In the genomic region with DNA sequence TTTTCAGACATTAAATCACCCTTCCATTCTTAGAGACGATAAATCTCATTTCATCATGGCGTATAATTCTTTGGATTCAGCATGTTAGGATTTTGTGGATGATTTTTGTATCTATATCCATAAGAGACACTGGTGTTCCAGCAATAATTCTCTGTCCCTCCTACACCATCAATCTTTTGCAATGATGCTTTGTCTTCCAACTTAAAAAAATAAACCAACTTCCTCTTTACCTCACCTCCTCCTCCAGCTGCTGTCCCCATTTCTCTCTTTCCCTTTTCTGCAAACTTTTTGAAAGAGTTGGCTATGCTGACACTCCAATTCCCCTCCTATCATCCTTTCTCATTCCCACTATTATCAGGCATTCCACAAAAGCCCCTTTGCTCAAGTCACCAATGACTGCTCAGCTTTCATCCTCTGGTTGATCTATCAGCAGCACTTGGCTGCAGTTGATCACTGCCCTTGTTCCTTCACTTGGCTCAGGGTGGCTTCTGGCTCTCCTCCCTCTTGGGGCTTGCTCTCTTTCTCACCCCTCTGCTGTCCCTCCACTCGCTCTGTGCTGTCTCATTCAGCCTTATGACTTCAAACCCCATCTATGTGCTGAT, we compare ENCODE assay signal across 28 cellular contexts.
DNase-seq lines count a peak whose midpoint lies in the region; ATAC-seq and TF ChIP-seq lines count a peak whose summit lies in the region.
"Had no signal": no experiment of that assay in that cellular context is flagged by ENCODE, and none has a peak within 500 bp of the region (broad histone marks: within the 10 kb centered on the region; RNA-seq: fewer than 3 reads in every experiment).

No MANE protein-coding gene starts in this region.

- H3K36me3 Mint-ChIP-seq in endothelial cell (ENCODE audit: low read depth, unreplicated experiment): peaks cover 7% of the 10 kb centered on the region
- H3K36me3 Mint-ChIP-seq: activated naive CD8-positive, alpha-beta T cell treated with anti-CD3 and anti-CD28 coated beads, Interleukin-2, amount 10 ng/mL, durations not matched to agents 7 days and 5 days; immature natural killer cell had no signal

- no peak overlapping the region for H3K4me3 Mint-ChIP-seq in endothelial cell (ENCODE audit: unreplicated experiment)
- H3K4me3 Mint-ChIP-seq: activated CD8-positive, alpha-beta T cell treated with anti-CD3 and anti-CD28 coated beads, Interleukin-2, amount 10 ng/mL, durations not matched to agents 7 days and 5 days; activated naive CD8-positive, alpha-beta T cell treated with anti-CD3 and anti-CD28 coated beads, Interleukin-2, amount 10 ng/mL, durations not matched to agents 7 days and 5 days; CD4-positive, alpha-beta T cell; immature natural killer cell; neural crest cell; stimulated activated naive B cell treated with anti-CD40 and anti-IgM and Interleukin-4, amounts not matched to agents 10 μg/mL and 1 μg/mL and 100 μg/mL, for 72 hours; T-helper 1 cell treated with Interleukin-12 subunit alpha and Interleukin-12 subunit beta and Interleukin-4 antibody, amounts not matched to agents 30 μg/mL and 1 μg/mL, for 36 hours had no signal

- H3K4me3 ChIP-seq in coronary artery: no peak overlapping the region
- H3K4me3 ChIP-seq: MG63, pancreas had no signal

- no peak overlapping the region for H3K27ac ChIP-seq in coronary artery
- H3K27ac ChIP-seq: 22Rv1, pancreas, RWPE1 had no signal

- DNase-seq in SIG-M5 treated with dmso at 0.1 percent for 504 hours (lab: John Stamatoyannopoulos, UW; ENCODE audit: unreplicated experiment) (peak; percentile 30), SIG-M5 (lab: John Stamatoyannopoulos, UW) (no peak), Kasumi-1 (lab: John Stamatoyannopoulos, UW) (peak; percentile 63 to 70), OCI-M1 (lab: John Stamatoyannopoulos, UW) (peak; percentile 70), endothelial cell (ENCODE audit: low spot score) (no peak), coronary artery (ENCODE audit: low spot score) (no peak), NCI-H146 (lab: John Stamatoyannopoulos, UW) (no peak)
- DNase-seq: activated CD8-positive, alpha-beta T cell treated with anti-CD3 and anti-CD28 coated beads, Interleukin-2, amount 10 ng/mL, durations not matched to agents 7 days and 5 days; activated naive CD8-positive, alpha-beta T cell treated with anti-CD3 and anti-CD28 coated beads, Interleukin-2, amount 10 ng/mL, durations not matched to agents 7 days and 5 days; activated T-cell treated with anti-CD3 and anti-CD28 coated beads, Interleukin-2, amount 50 U/mL, for 1 hour; aorta; CD4-positive, alpha-beta T cell; effector memory CD4-positive, alpha-beta T cell; immature natural killer cell; left colon; mammary epithelial cell; MG63; NCI-H1436 treated with DMSO at 0.1 percent for 48 hours; NCI-H774; pancreas; stimulated activated naive B cell treated with anti-CD40 and anti-IgM and Interleukin-4, amounts not matched to agents 10 μg/mL and 1 μg/mL and 100 μg/mL, for 72 hours; substantia nigra; trophoblast cell had no signal

- ATAC-seq in GM21737 (IDR thresholded peaks at IDR 0.05; ENCODE audit: unreplicated experiment): no peak
- ATAC-seq: activated CD8-positive, alpha-beta T cell treated with anti-CD3 and anti-CD28 coated beads, Interleukin-2, amount 10 ng/mL, durations not matched to agents 7 days and 5 days; left colon; pancreas; stimulated activated naive B cell treated with anti-CD40 and anti-IgM and Interleukin-4, amounts not matched to agents 10 μg/mL and 1 μg/mL and 100 μg/mL, for 72 hours had no signal

- TF ChIP-seq CTCF in endothelial cell (IDR thresholded peaks at IDR 0.05; ENCODE audit: unreplicated experiment): no peak
- TF ChIP-seq CTCF in coronary artery (IDR thresholded peaks at IDR 0.05): no peak

- no peaks in the 10 kb centered on the region for H3K9me3 Mint-ChIP-seq in endothelial cell (ENCODE audit: unreplicated experiment)
- H3K9me3 Mint-ChIP-seq: activated naive CD8-positive, alpha-beta T cell treated with anti-CD3 and anti-CD28 coated beads, Interleukin-2, amount 10 ng/mL, durations not matched to agents 7 days and 5 days; CD4-positive, alpha-beta T cell; immature natural killer cell; neural crest cell; stimulated activated naive B cell treated with anti-CD40 and anti-IgM and Interleukin-4, amounts not matched to agents 10 μg/mL and 1 μg/mL and 100 μg/mL, for 72 hours; T-helper 1 cell treated with Interleukin-12 subunit alpha and Interleukin-12 subunit beta and Interleukin-4 antibody, amounts not matched to agents 30 μg/mL and 1 μg/mL, for 36 hours had no signal

- H3K27me3 Mint-ChIP-seq in endothelial cell (ENCODE audit: unreplicated experiment): peaks cover 10% of the 10 kb centered on the region
- H3K27me3 Mint-ChIP-seq: CD4-positive, alpha-beta T cell had no signal

- H3K4me1 Mint-ChIP-seq in endothelial cell (ENCODE audit: unreplicated experiment): peaks cover 45% of the 10 kb centered on the region
- H3K4me1 Mint-ChIP-seq: immature natural killer cell had no signal

- peak overlapping the region; percentile 19 for H3K27ac Mint-ChIP-seq in endothelial cell (ENCODE audit: unreplicated experiment)
- H3K27ac Mint-ChIP-seq: activated CD8-positive, alpha-beta T cell treated with anti-CD3 and anti-CD28 coated beads, Interleukin-2, amount 10 ng/mL, durations not matched to agents 7 days and 5 days; activated naive CD8-positive, alpha-beta T cell treated with anti-CD3 and anti-CD28 coated beads, Interleukin-2, amount 10 ng/mL, durations not matched to agents 7 days and 5 days; CD4-positive, alpha-beta T cell; immature natural killer cell; stimulated activated naive B cell treated with anti-CD40 and anti-IgM and Interleukin-4, amounts not matched to agents 10 μg/mL and 1 μg/mL and 100 μg/mL, for 72 hours; T-helper 1 cell treated with Interleukin-12 subunit alpha and Interleukin-12 subunit beta and Interleukin-4 antibody, amounts not matched to agents 30 μg/mL and 1 μg/mL, for 36 hours had no signal

Comparison
In these comparisons a context has a peak if more than half of its experiments do, and no peak if none do; other contexts are left out.
1. DNase-seq: peak in SIG-M5 treated with dmso at 0.1 percent for 504 hours (single experiment), Kasumi-1 (2 of 2) and OCI-M1 (single experiment); none in SIG-M5 (single experiment), endothelial cell (single experiment), coronary artery (single experiment) and NCI-H146 (single experiment).